ENCODE assay signal across 30 cellular contexts in the genomic region with DNA sequence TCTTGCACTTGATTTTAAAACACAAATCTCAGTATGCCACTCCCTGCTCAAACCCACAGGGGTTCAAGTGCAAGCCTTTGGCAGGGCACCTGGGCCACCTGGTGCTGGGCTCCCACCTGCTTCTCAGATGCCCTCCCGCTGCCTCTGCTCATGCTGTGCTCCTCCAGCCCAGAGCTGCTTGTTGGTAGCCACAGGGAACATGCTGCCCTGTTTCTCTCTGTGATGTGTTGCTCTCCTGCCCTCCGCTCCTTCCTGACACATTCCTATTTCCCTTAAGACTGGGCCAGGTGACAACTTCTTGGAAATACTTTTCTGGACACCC. TPM values are rescaled to one million over a fixed set of nuclear protein-coding genes. Genes with fewer than 3 reads are reported as not detected.
"Had no signal": no experiment of that assay in that cellular context is flagged by ENCODE, and none has a peak within 500 bp of the region (broad histone marks: within the 10 kb centered on the region; RNA-seq: fewer than 3 reads in every experiment).

No MANE protein-coding gene starts in this region.

- H3K36me3 ChIP-seq: brain microvascular endothelial cell, gastroesophageal sphincter, left lung, ovary, sigmoid colon, stomach, thyroid gland, upper lobe of left lung had no signal

- DNase-seq: activated CD4-positive, alpha-beta memory T cell treated with anti-CD3 and anti-CD28 coated beads, Interleukin-2, amount 10 ng/mL, durations not matched to agents 7 days and 5 days; activated CD4-positive, CD25-positive, alpha-beta regulatory T cell treated with anti-CD3 and anti-CD28 coated beads, Interleukin-2, amount 50 U/mL, for 72 hours; activated CD8-positive, alpha-beta memory T cell treated with anti-CD3 and anti-CD28 coated beads, Interleukin-2, amount 50 U/mL, for 48 hours; activated gamma-delta T cell treated with Interleukin-2 at 50 U/mL for 16 hours; activated naive CD4-positive, alpha-beta T cell treated with anti-CD3 and anti-CD28 coated beads, Interleukin-2, amount 50 U/mL, for 16 hours; activated T-cell treated with anti-CD3 and anti-CD28 coated beads, Interleukin-2, amount 50 U/mL, for 24 hours; amniotic stem cell; brain microvascular endothelial cell; caudate nucleus; cortex of kidney; effector memory CD8-positive, alpha-beta T cell; kidney glomerular epithelial cell; left lung; mammary epithelial cell; ovary; sigmoid colon; stimulated activated CD4-positive, alpha-beta T cell treated with anti-CD3 and anti-CD28 coated beads, Interleukin-1b, Interleukin-23, amount 100 ng/mL, for 48 hours; stimulated activated CD4-positive, alpha-beta T cell treated with anti-CD3 and anti-CD28 coated beads, Interleukin-4, amount 100 ng/mL, for 4 hours; stomach had no signal

- ATAC-seq: activated T-helper 17 cell treated with anti-CD3 and anti-CD28 coated beads, Interleukin-2, amount 50 U/mL, for 72 hours; effector memory CD8-positive, alpha-beta T cell; gastroesophageal sphincter; stimulated activated memory B cell treated with anti-CD40 and anti-IgM and Interleukin-4, amounts not matched to agents 10 μg/mL and 1 μg/mL and 100 μg/mL, for 72 hours had no signal

- H3K4me3 Mint-ChIP-seq: activated CD4-positive, alpha-beta memory T cell treated with anti-CD3 and anti-CD28 coated beads, Interleukin-2, amount 10 ng/mL, durations not matched to agents 7 days and 5 days; activated CD4-positive, alpha-beta T cell treated with anti-CD3 and anti-CD28 coated beads, Interleukin-2, amount 10 ng/mL, durations not matched to agents 24 days and 14 days; activated T-cell treated with anti-CD3 and anti-CD28 coated beads, Interleukin-2, amount 50 U/mL, for 24 hours; activated T-helper 17 cell treated with anti-CD3 and anti-CD28 coated beads, Interleukin-2, amount 50 U/mL, for 72 hours; effector memory CD8-positive, alpha-beta T cell; nephron; stimulated activated memory B cell treated with anti-CD40 and anti-IgM and Interleukin-4, amounts not matched to agents 10 μg/mL and 1 μg/mL and 100 μg/mL, for 72 hours had no signal

- H3K4me3 ChIP-seq: gastroesophageal sphincter, left lung, ovary, sigmoid colon, stomach, thyroid gland, upper lobe of left lung had no signal

- H3K27me3 Mint-ChIP-seq: activated CD4-positive, alpha-beta T cell treated with anti-CD3 and anti-CD28 coated beads, Interleukin-2, amount 10 ng/mL, durations not matched to agents 24 days and 14 days; activated T-cell treated with anti-CD3 and anti-CD28 coated beads, Interleukin-2, amount 50 U/mL, for 24 hours had no signal

- H3K27me3 ChIP-seq: brain microvascular endothelial cell, gastroesophageal sphincter, left lung, neutrophil, ovary, sigmoid colon, stomach, thyroid gland, upper lobe of left lung had no signal

- H3K4me1 ChIP-seq: left lung, upper lobe of left lung had no signal

- H3K27ac Mint-ChIP-seq: activated CD4-positive, alpha-beta memory T cell treated with anti-CD3 and anti-CD28 coated beads, Interleukin-2, amount 10 ng/mL, durations not matched to agents 7 days and 5 days; activated CD4-positive, alpha-beta T cell treated with anti-CD3 and anti-CD28 coated beads, Interleukin-2, amount 10 ng/mL, durations not matched to agents 24 days and 14 days; activated T-cell treated with anti-CD3 and anti-CD28 coated beads, Interleukin-2, amount 50 U/mL, for 24 hours; activated T-helper 17 cell treated with anti-CD3 and anti-CD28 coated beads, Interleukin-2, amount 50 U/mL, for 72 hours; effector memory CD8-positive, alpha-beta T cell; nephron; progenitor cell of endocrine pancreas; stimulated activated memory B cell treated with anti-CD40 and anti-IgM and Interleukin-4, amounts not matched to agents 10 μg/mL and 1 μg/mL and 100 μg/mL, for 72 hours had no signal

- H3K9me3 ChIP-seq: neutrophil, sigmoid colon, thyroid gland had no signal

- H3K4me1 Mint-ChIP-seq: activated CD4-positive, alpha-beta memory T cell treated with anti-CD3 and anti-CD28 coated beads, Interleukin-2, amount 10 ng/mL, durations not matched to agents 7 days and 5 days; activated CD4-positive, alpha-beta T cell treated with anti-CD3 and anti-CD28 coated beads, Interleukin-2, amount 10 ng/mL, durations not matched to agents 24 days and 14 days; activated T-helper 17 cell treated with anti-CD3 and anti-CD28 coated beads, Interleukin-2, amount 50 U/mL, for 72 hours; stimulated activated memory B cell treated with anti-CD40 and anti-IgM and Interleukin-4, amounts not matched to agents 10 μg/mL and 1 μg/mL and 100 μg/mL, for 72 hours had no signal

- H3K27ac ChIP-seq: brain microvascular endothelial cell, gastroesophageal sphincter, left lung, ovary, sigmoid colon, stomach, thyroid gland, upper lobe of left lung had no signal

RNA-seq across cellular contexts. Expression of a gene that starts 27.1 kb away (rescaled TPM):
- total RNA-seq: activated CD4-positive, alpha-beta memory T cell treated with anti-CD3 and anti-CD28 coated beads, Interleukin-2, amount 10 ng/mL, durations not matched to agents 7 days and 5 days; activated CD4-positive, alpha-beta T cell treated with anti-CD3 and anti-CD28 coated beads, Interleukin-2, amount 10 ng/mL, durations not matched to agents 24 days and 14 days; activated T-helper 17 cell treated with anti-CD3 and anti-CD28 coated beads, Interleukin-2, amount 50 U/mL, for 72 hours; endothelial cell of umbilical vein; fibroblast of villous mesenchyme; progenitor cell of endocrine pancreas had no signal
